24 cellular contexts compared by ENCODE assay signal in the genomic region with DNA sequence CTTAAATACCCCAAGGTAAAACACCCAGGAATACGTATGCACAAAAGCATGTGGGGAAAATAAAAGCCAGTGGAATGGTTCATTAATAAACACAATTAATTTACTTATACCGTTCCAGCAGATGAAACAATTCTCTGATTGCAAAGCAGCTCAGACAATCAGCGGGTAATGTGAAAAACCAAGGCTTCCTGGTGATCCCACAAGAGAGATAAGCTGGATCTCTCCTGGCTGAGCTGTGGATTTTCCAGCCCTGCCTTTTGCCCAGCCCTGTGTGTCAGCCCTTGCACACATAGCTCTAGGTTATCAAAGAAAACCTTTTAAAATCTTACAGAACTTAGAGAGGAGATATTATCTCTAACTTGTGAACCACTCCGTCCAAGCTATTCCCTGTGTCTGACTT.
"Had no signal": no experiment of that assay in that cellular context is flagged by ENCODE, and none has a peak within 500 bp of the region (broad histone marks: within the 10 kb centered on the region; RNA-seq: fewer than 3 reads in every experiment).

No MANE protein-coding gene starts in this region.

- H3K9me3 ChIP-seq: ovary, right lobe of liver, transverse colon, upper lobe of left lung, vagina had no signal

- H3K4me1 Mint-ChIP-seq: immature natural killer cell; naive B cell; natural killer cell; nephron progenitor cell; stimulated activated memory B cell treated with anti-CD40 and anti-IgM and Interleukin-4, amounts not matched to agents 10 μg/mL and 1 μg/mL and 100 μg/mL, for 72 hours; stimulated activated naive CD8-positive, alpha-beta T cell treated with anti-CD3 and anti-CD28 coated beads, Interleukin-15, amount 100 ng/mL, for 72 hours had no signal

- DNase-seq: hypothalamus; immature natural killer cell; left ventricle myocardium inferior; mesendoderm; naive B cell; natural killer cell; nephron progenitor cell; ovary; right lobe of liver; stimulated activated CD4-positive, alpha-beta T cell treated with anti-CD3 and anti-CD28 coated beads, Interleukin-1b, Interleukin-23, amount 100 ng/mL, for 48 hours; stimulated activated CD4-positive, alpha-beta T cell treated with anti-CD3 and anti-CD28 coated beads, Interleukin-2, amount 100 ng/mL, for 48 hours; stimulated activated CD4-positive, alpha-beta T cell treated with anti-CD3 and anti-CD28 coated beads, Interleukin-4, amount 100 ng/mL, for 4 hours; stimulated activated CD8-positive, alpha-beta memory T cell treated with anti-CD3 and anti-CD28 coated beads, Interleukin-4, amount 100 ng/mL, for 48 hours; stimulated activated naive CD4-positive, alpha-beta T cell treated with Interleukin-2 at 50 U/mL for 16 hours; stimulated activated naive CD8-positive, alpha-beta T cell treated with anti-CD3 and anti-CD28 coated beads, Interleukin-15, amount 100 ng/mL, for 72 hours; substantia nigra; transverse colon; upper lobe of left lung had no signal

- H3K27ac ChIP-seq: left ventricle myocardium inferior, ovary, right atrium auricular region, right lobe of liver, transverse colon, upper lobe of left lung, vagina had no signal

- H3K27ac Mint-ChIP-seq: immature natural killer cell; mesothelial cell of epicardium; naive B cell; natural killer cell; nephron progenitor cell; stimulated activated memory B cell treated with anti-CD40 and anti-IgM and Interleukin-4, amounts not matched to agents 10 μg/mL and 1 μg/mL and 100 μg/mL, for 72 hours had no signal

- H3K36me3 ChIP-seq: left ventricle myocardium inferior, ovary, right atrium auricular region, right lobe of liver, transverse colon, upper lobe of left lung, vagina had no signal

- H3K27me3 Mint-ChIP-seq: naive B cell; stimulated activated memory B cell treated with anti-CD40 and anti-IgM and Interleukin-4, amounts not matched to agents 10 μg/mL and 1 μg/mL and 100 μg/mL, for 72 hours; stimulated activated naive CD8-positive, alpha-beta T cell treated with anti-CD3 and anti-CD28 coated beads, Interleukin-15, amount 100 ng/mL, for 72 hours had no signal

- H3K27me3 ChIP-seq: ovary, right atrium auricular region, right lobe of liver, transverse colon, upper lobe of left lung, vagina had no signal

- H3K4me2 ChIP-seq: smooth muscle cell had no signal

- H3K4me1 ChIP-seq: left ventricle myocardium inferior, right atrium auricular region, right lobe of liver, transverse colon, upper lobe of left lung, vagina had no signal

- H3K4me3 ChIP-seq: left ventricle myocardium inferior, lung, ovary, right atrium auricular region, right lobe of liver, smooth muscle cell, transverse colon, upper lobe of left lung, vagina had no signal

- ATAC-seq: natural killer cell; right lobe of liver; stimulated activated memory B cell treated with anti-CD40 and anti-IgM and Interleukin-4, amounts not matched to agents 10 μg/mL and 1 μg/mL and 100 μg/mL, for 72 hours; stimulated activated naive CD8-positive, alpha-beta T cell treated with anti-CD3 and anti-CD28 coated beads, Interleukin-15, amount 100 ng/mL, for 72 hours had no signal

- H3K36me3 Mint-ChIP-seq: immature natural killer cell; mesothelial cell of epicardium; naive B cell; natural killer cell; stimulated activated memory B cell treated with anti-CD40 and anti-IgM and Interleukin-4, amounts not matched to agents 10 μg/mL and 1 μg/mL and 100 μg/mL, for 72 hours had no signal

- H3K4me3 Mint-ChIP-seq: immature natural killer cell; mesothelial cell of epicardium; naive B cell; natural killer cell; nephron progenitor cell; stimulated activated memory B cell treated with anti-CD40 and anti-IgM and Interleukin-4, amounts not matched to agents 10 μg/mL and 1 μg/mL and 100 μg/mL, for 72 hours; stimulated activated naive CD8-positive, alpha-beta T cell treated with anti-CD3 and anti-CD28 coated beads, Interleukin-15, amount 100 ng/mL, for 72 hours had no signal
